In the genomic region with DNA sequence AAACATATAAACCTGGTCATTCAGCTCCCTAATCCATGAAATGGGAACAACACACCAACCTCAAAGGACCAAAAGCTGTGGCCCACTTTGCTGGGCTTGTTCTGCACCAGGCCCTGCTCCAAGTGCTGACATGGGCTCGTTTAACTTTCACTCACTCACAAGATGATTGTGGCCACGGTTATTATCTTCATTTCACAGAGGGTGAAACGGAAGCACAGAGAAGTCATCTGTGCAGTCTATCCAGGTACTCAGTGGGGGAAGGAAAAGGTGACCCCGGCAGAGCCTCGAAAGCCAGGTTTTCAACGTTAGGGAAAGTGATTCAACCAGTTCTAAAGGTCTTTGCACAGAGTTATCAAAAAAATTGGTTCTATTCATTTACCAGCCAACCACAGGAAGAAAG, we compare ENCODE assay signal across 15 cellular contexts.
"Had no signal": no experiment of that assay in that cellular context is flagged by ENCODE, and none has a peak within 500 bp of the region (broad histone marks: within the 10 kb centered on the region; RNA-seq: fewer than 3 reads in every experiment).

No MANE protein-coding gene starts in this region.

- H3K27me3 Mint-ChIP-seq: activated CD4-positive, alpha-beta T cell treated with anti-CD3 and anti-CD28 coated beads, Interleukin-2, amount 10 ng/mL, durations not matched to agents 24 days and 14 days; stimulated activated memory B cell treated with anti-CD40 and anti-IgM and Interleukin-4, amounts not matched to agents 10 μg/mL and 1 μg/mL and 100 μg/mL, for 72 hours had no signal

- H3K79me2 ChIP-seq: hepatocyte had no signal

- H3K27ac Mint-ChIP-seq: activated CD4-positive, alpha-beta T cell treated with anti-CD3 and anti-CD28 coated beads, Interleukin-2, amount 10 ng/mL, durations not matched to agents 24 days and 14 days; activated T-helper 1 cell treated with anti-CD3 and anti-CD28 coated beads, Interleukin-12 subunit alpha, Interleukin-12 subunit beta, Interleukin-2, Interleukin-4 antibody, amounts not matched to agents 30 ng/mL and 10 ng/mL and 1 ng/mL, durations not matched to agents 14 hours and 24 hours and 36 hours; endodermal cell; natural killer cell treated with Interleukin-12 subunit alpha and Interleukin-12 subunit beta and Interleukin-15 and Interleukin-18, amount 100 ng/mL, for 72 hours; stimulated activated memory B cell treated with anti-CD40 and anti-IgM and Interleukin-4, amounts not matched to agents 10 μg/mL and 1 μg/mL and 100 μg/mL, for 72 hours; WTC11 had no signal

- H3K4me1 ChIP-seq: ascending aorta had no signal

- H3K27me3 ChIP-seq: ascending aorta, hepatocyte, suprapubic skin had no signal

- H3K4me3 ChIP-seq: ascending aorta, hepatocyte, suprapubic skin had no signal

- H3K36me3 Mint-ChIP-seq: natural killer cell treated with Interleukin-12 subunit alpha and Interleukin-12 subunit beta and Interleukin-15 and Interleukin-18, amount 100 ng/mL, for 72 hours; WTC11 had no signal

- H2AFZ ChIP-seq: hepatocyte had no signal

- H3K4me2 ChIP-seq: hepatocyte had no signal

- DNase-seq: activated CD4-positive, alpha-beta T cell treated with anti-CD3 and anti-CD28 coated beads, Interleukin-2, amount 10 ng/mL, durations not matched to agents 24 days and 14 days; activated naive CD4-positive, alpha-beta T cell treated with Interleukin-2 at 50 U/mL for 16 hours; endodermal cell; kidney; mesenchymal stem cell; stimulated activated CD4-positive, alpha-beta T cell treated with anti-CD3 and anti-CD28 coated beads, Interleukin-2, amount 100 ng/mL, for 48 hours; trophoblast cell had no signal

- FAIRE-seq: bronchial epithelial cell, kidney had no signal

- H3K36me3 ChIP-seq: ascending aorta, suprapubic skin had no signal

- H3K9me3 Mint-ChIP-seq: endodermal cell; natural killer cell treated with Interleukin-12 subunit alpha and Interleukin-12 subunit beta and Interleukin-15 and Interleukin-18, amount 100 ng/mL, for 72 hours; stimulated activated memory B cell treated with anti-CD40 and anti-IgM and Interleukin-4, amounts not matched to agents 10 μg/mL and 1 μg/mL and 100 μg/mL, for 72 hours had no signal

- ATAC-seq: natural killer cell treated with Interleukin-12 subunit alpha and Interleukin-12 subunit beta and Interleukin-15 and Interleukin-18, amount 100 ng/mL, for 72 hours; stimulated activated memory B cell treated with anti-CD40 and anti-IgM and Interleukin-4, amounts not matched to agents 10 μg/mL and 1 μg/mL and 100 μg/mL, for 72 hours; WTC11 had no signal

- H3K4me3 Mint-ChIP-seq: activated CD4-positive, alpha-beta T cell treated with anti-CD3 and anti-CD28 coated beads, Interleukin-2, amount 10 ng/mL, durations not matched to agents 24 days and 14 days; activated T-helper 1 cell treated with anti-CD3 and anti-CD28 coated beads, Interleukin-12 subunit alpha, Interleukin-12 subunit beta, Interleukin-2, Interleukin-4 antibody, amounts not matched to agents 30 ng/mL and 10 ng/mL and 1 ng/mL, durations not matched to agents 14 hours and 24 hours and 36 hours; endodermal cell; natural killer cell treated with Interleukin-12 subunit alpha and Interleukin-12 subunit beta and Interleukin-15 and Interleukin-18, amount 100 ng/mL, for 72 hours; stimulated activated memory B cell treated with anti-CD40 and anti-IgM and Interleukin-4, amounts not matched to agents 10 μg/mL and 1 μg/mL and 100 μg/mL, for 72 hours; WTC11 had no signal

- H3K9me3 ChIP-seq: suprapubic skin had no signal

- H3K27ac ChIP-seq: ascending aorta, hepatocyte, suprapubic skin had no signal
